Comparison of ENCODE assay signal across 8 cellular contexts in the genomic region with DNA sequence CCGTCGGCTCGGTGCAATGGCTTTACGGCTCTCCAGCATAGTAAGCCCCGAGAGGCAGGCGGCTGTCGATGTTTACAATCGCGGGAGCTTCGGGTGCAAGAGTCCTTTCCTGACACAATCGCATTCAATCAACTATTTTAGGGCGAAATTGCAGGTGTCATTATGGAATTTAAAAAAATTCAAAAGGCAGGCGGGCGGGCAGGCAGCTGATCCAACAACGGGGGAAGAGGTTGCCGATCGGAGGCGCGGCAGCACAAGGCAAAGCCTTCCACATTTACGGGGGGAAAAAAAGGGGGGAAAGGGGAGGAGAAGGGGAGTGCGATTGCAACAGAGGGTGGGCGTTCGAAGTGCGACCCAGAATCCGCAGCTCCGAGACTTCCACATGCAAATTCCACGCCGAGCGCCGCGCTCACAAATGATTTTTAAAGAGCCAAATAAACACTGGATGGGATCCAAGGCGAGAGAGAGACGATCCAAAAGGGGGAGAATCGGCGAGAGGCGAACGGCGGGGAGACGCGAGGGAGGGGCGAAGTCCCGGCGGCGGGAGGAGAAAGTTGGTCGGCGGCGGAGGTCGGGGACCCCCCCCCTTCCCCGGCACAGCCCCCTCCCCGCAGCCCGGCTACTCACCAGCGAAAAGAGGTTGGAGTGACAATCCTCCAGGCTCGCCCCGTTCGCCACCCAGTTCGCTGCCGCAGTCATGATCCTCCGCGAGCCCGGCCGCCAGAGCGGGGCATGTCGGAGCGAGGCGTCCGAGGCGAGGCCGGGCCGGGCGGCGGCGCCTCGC. TPM values are rescaled to one million over a fixed set of nuclear protein-coding genes. Genes with fewer than 3 reads are reported as not detected.
DNase-seq lines count a peak whose midpoint lies in the region; ATAC-seq, FAIRE-seq and TF ChIP-seq lines count a peak whose summit lies in the region.

No MANE protein-coding gene starts in this region.

- ATAC-seq in DND-41 (ENCODE audit: insufficient read depth, low read depth) (peak; percentile 47), heart left ventricle (peak; percentile 33 to 62 (median 38))

- peak overlapping the region; percentile 90 for H3K18ac ChIP-seq in trophoblast cell (ENCODE audit: low read length)

- no peak for TF ChIP-seq POLR2A in heart left ventricle (IDR thresholded peaks at IDR 0.05)

- 0% methylated on average over 63 to 73 of the region's 73 CpGs for WGBS in adipose tissue, 3 donors
- WGBS in heart left ventricle, 4 donors: 0 to 1% (median 1%) methylated on average over 51 to 73 of the region's 73 CpGs
- no CpG with 5 or more reads among the region's 73 CpGs for WGBS in trophoblast cell (ENCODE audit: extremely low coverage, insufficient coverage, insufficient read length)

- H3K79me2 ChIP-seq in DND-41 (ENCODE audit: insufficient read depth, low read length): peaks cover 54% of the 10 kb centered on the region
- H3K79me2 ChIP-seq in Loucy (ENCODE audit: insufficient read depth, low read length): peaks cover 53% of the 10 kb centered on the region
- H3K79me2 ChIP-seq in trophoblast cell (ENCODE audit: control insufficient read depth, insufficient read depth, low read length, poor library complexity): peaks cover 20% of the 10 kb centered on the region

- DNase-seq in DND-41 (peak; percentile 73), H4 (ENCODE audit: low spot score) (peak; percentile 36), T follicular helper cell (ENCODE audit: low read depth) (peak; percentile 63), heart left ventricle (peak; percentile 61 to 88 (median 77)), trophoblast cell (peak; percentile 74 to 82), urothelium cell line (ENCODE audit: low spot score) (peak; percentile 64)

- peak overlapping the region; percentile 89 for H4K91ac ChIP-seq in trophoblast cell (ENCODE audit: low read depth, low read length)

- H3F3A ChIP-seq in Loucy (ENCODE audit: low read depth): no peaks in the 10 kb centered on the region

- peak overlapping the region; percentile 88 for H2BK12ac ChIP-seq in trophoblast cell (ENCODE audit: low read length)

- peak overlapping the region; percentile 97 for H3K4ac ChIP-seq in trophoblast cell (ENCODE audit: low read depth, low read length)

- no peaks in the 10 kb centered on the region for H3K9me2 ChIP-seq in Loucy (replicated peaks; ENCODE audit: low read depth, low read length)

- H3K27me3 ChIP-seq in DND-41 (ENCODE audit: insufficient read depth, low read length, poor library complexity) (no peaks in the 10 kb centered on the region), Loucy (ENCODE audit: insufficient read depth, low read length, poor library complexity, severe bottlenecking) (no peaks in the 10 kb centered on the region), heart left ventricle (no peaks in the 10 kb centered on the region), trophoblast cell (ENCODE audit: insufficient read depth, low read length) (no peaks in the 10 kb centered on the region)

- H3K27ac ChIP-seq in DND-41 (ENCODE audit: low read length) (peak overlapping the region; percentile 93), adipose tissue (ENCODE audit: low read depth, low read length) (peak overlapping the region; percentile 92), heart left ventricle (peak overlapping the region; percentile 90 to 99 (median 95)), trophoblast cell (ENCODE audit: low read depth, low read length) (peak overlapping the region; percentile 97)

- no peak overlapping the region for H4K12ac ChIP-seq in trophoblast cell (ENCODE audit: low read depth, low read length)

- H3K9me3 ChIP-seq in DND-41 (ENCODE audit: insufficient read depth, low read length, severe bottlenecking): no peaks in the 10 kb centered on the region
- no peaks in the 10 kb centered on the region for H3K9me3 ChIP-seq in Loucy (ENCODE audit: insufficient read depth, low read depth, low read length)
- H3K9me3 ChIP-seq in heart left ventricle: no peaks in the 10 kb centered on the region
- H3K9me3 ChIP-seq in trophoblast cell (ENCODE audit: insufficient read depth, low read depth, low read length): no peaks in the 10 kb centered on the region

- intact Hi-C loops in heart left ventricle (cut with DNase I): loop anchor here in 9 of 10 donors (1.0 to 10.0 kb wide), 12 partner anchors 126 to 416 kb away; no protein-coding TSS in a partner anchor

- peak overlapping the region; percentile 84 to 85 for H3K4me3 ChIP-seq in DND-41 (ENCODE audit: low read depth in 1 of 2, low read length in 2 of 2)
- H3K4me3 ChIP-seq in Loucy (ENCODE audit: low read length, poor library complexity, severe bottlenecking): peak overlapping the region; percentile 97
- H3K4me3 ChIP-seq in heart left ventricle: peak overlapping the region; percentile 71 to 95 (median 88)
- H3K4me3 ChIP-seq in trophoblast cell (ENCODE audit: low read depth, low read length): peak overlapping the region; percentile 83

- H3K79me1 ChIP-seq in trophoblast cell (ENCODE audit: low read length): peaks cover 22% of the 10 kb centered on the region

- H3K9ac ChIP-seq in DND-41 (ENCODE audit: low read depth, low read length): peak overlapping the region; percentile 81
- H3K9ac ChIP-seq in Loucy (ENCODE audit: low read depth, low read length, poor library complexity, severe bottlenecking): peak overlapping the region; percentile 90
- peak overlapping the region; percentile 67 for H3K9ac ChIP-seq in trophoblast cell (ENCODE audit: low read length)

- no peak overlapping the region for H3K23ac ChIP-seq in trophoblast cell (ENCODE audit: low read length)

- H4K20me1 ChIP-seq in DND-41 (ENCODE audit: insufficient read depth, low read length) (peaks cover 45% of the 10 kb centered on the region), Loucy (ENCODE audit: insufficient read depth, low read length, poor library complexity, severe bottlenecking) (peaks cover 51% of the 10 kb centered on the region)

- peak overlapping the region; percentile 81 for H2BK120ac ChIP-seq in trophoblast cell (ENCODE audit: insufficient read depth, low read length, poor library complexity)

- no peaks in the 10 kb centered on the region; the same call in 1 of the 2 replicates for H3K36me3 ChIP-seq in DND-41 (ENCODE audit: insufficient read depth, low read length)
- no peaks in the 10 kb centered on the region for H3K36me3 ChIP-seq in Loucy (ENCODE audit: insufficient read depth, low read length)
- H3K36me3 ChIP-seq in heart left ventricle: no peaks in the 10 kb centered on the region
- H3K36me3 ChIP-seq in trophoblast cell (ENCODE audit: control insufficient read depth in 1 of 2, insufficient read depth in 2 of 2, low read length in 2 of 2): no peaks in the 10 kb centered on the region

- peak overlapping the region; percentile 78 for H3K4me2 ChIP-seq in DND-41 (ENCODE audit: insufficient read depth, low read length)
- peak overlapping the region; percentile 98 for H3K4me2 ChIP-seq in Loucy (ENCODE audit: low read depth, low read length, poor library complexity, severe bottlenecking)
- peak overlapping the region; percentile 89 for H3K4me2 ChIP-seq in trophoblast cell (ENCODE audit: low read length)

- peak overlapping the region; percentile 92 for H2BK5ac ChIP-seq in trophoblast cell (ENCODE audit: low read depth, low read length, poor library complexity)

- H4K8ac ChIP-seq in trophoblast cell (ENCODE audit: low read depth, low read length): peak overlapping the region; percentile 74

- no peak overlapping the region for H2AK5ac ChIP-seq in trophoblast cell (ENCODE audit: low read length)

- peaks cover 52% of the 10 kb centered on the region for H3K4me1 ChIP-seq in DND-41 (ENCODE audit: insufficient read depth, low read length)
- peaks cover 39% of the 10 kb centered on the region for H3K4me1 ChIP-seq in Loucy (ENCODE audit: insufficient read depth, low read length, poor library complexity, severe bottlenecking)
- peaks cover 0 to 56% (median 34%) of the 10 kb centered on the region in 12 donors for H3K4me1 ChIP-seq in heart left ventricle
- H3K4me1 ChIP-seq in trophoblast cell (ENCODE audit: control insufficient read depth in 1 of 2, insufficient read depth in 2 of 2, low read length in 2 of 2): peaks cover 5 to 9% of the 10 kb centered on the region in 2 experiments

- FAIRE-seq in urothelium cell line (lab: Jason Lieb, UNC): no peak

- TF ChIP-seq CTCF in DND-41 (IDR thresholded peaks at IDR 0.05; ENCODE audit: borderline replicate concordance, extremely low read depth, low read length, poor library complexity, severe bottlenecking): no peak
- no peak for TF ChIP-seq CTCF in Loucy (conservative IDR thresholded peaks at IDR 0.05; ENCODE audit: low read length)
- TF ChIP-seq CTCF in heart left ventricle (IDR thresholded peaks at IDR 0.05): peak in 3 of 12 donors; percentile 8 to 25 (median 13)

- peak overlapping the region; percentile 82 for H3K14ac ChIP-seq in trophoblast cell (ENCODE audit: low read length)

- H2AFZ ChIP-seq in DND-41 (ENCODE audit: low read depth, low read length) (peak overlapping the region; percentile 75), Loucy (ENCODE audit: low read length) (peak overlapping the region; percentile 52), trophoblast cell (ENCODE audit: insufficient read depth, low read length, poor library complexity) (no peak overlapping the region)

RNA-seq across cellular contexts. Expression of a gene that starts 0.9 kb away (rescaled TPM):
- 19.7 and 21.7 TPM in 2 replicates for total RNA-seq in H4 (2014; rRNA removed; shearing (Covaris generic))
- polyA plus RNA-seq in adipose tissue (10 to 100 TPM; 14.2 to 33.6 (median 28.7) TPM), heart left ventricle (10 to 100 TPM; 12.2 to 20.1 TPM)
- 10 to 100 TPM; 48.6 to 84.1 (median 68.7) TPM for total RNA-seq in heart left ventricle
- 34.4 and 38.4 TPM in 2 replicates for polyA plus RNA-seq in trophoblast cell (2013)

Comparison
In these comparisons a context has a peak if more than half of its experiments do, and no peak if none do; other contexts are left out.
1. Peak in every context shown above with its lines: DNase-seq, ATAC-seq, H3K4me3 ChIP-seq and H3K27ac ChIP-seq.